ENCODE assay signal across 20 cellular contexts in genomic region chr2:120611961-120612360, GRCh38.
"Had no signal": no experiment of that assay in that cellular context is flagged by ENCODE, and none has a peak within 500 bp of the region (broad histone marks: within the 10 kb centered on the region; RNA-seq: fewer than 3 reads in every experiment).

No MANE protein-coding gene starts in this region.

- FAIRE-seq: RCC 7860 had no signal

- H3K9me3 ChIP-seq: MG63, SK-N-SH had no signal

- H3K4me3 ChIP-seq: MG63 had no signal

- H3K27me3 ChIP-seq: MG63 had no signal

- DNase-seq: Karpas-422, KG1, MG63, NCI-H1092, NCI-H1105 treated with DMSO at 0.1 percent for 48 hours, NCI-H1436, NCI-H187, NCI-H2029, NCI-H2081 treated with DMSO at 0.1 percent for 48 hours, NCI-H2171, NCI-H226, NCI-H446, NCI-H510A, NCI-H524 treated with DMSO at 0.1 percent for 48 hours, NCI-H69, NCI-H774, RPMI8226, SHP77, SK-N-SH had no signal

- H3K36me3 ChIP-seq: MG63 had no signal

- H3K9ac ChIP-seq: SK-N-SH had no signal

- H3K4me2 ChIP-seq: SK-N-SH had no signal
